Comparison of ENCODE assay signal across 9 cellular contexts in genomic region chr20:63706027-63706695, GRCh38. TPM values are rescaled to one million over a fixed set of nuclear protein-coding genes. Genes with fewer than 3 reads are reported as not detected.
A peak's percentile ranks its signal among the peaks of the same experiment; 100 is the strongest.
DNase-seq lines count a peak whose midpoint lies in the region; ATAC-seq, FAIRE-seq and TF ChIP-seq lines count a peak whose summit lies in the region.
"Had no signal": no experiment of that assay in that cellular context is flagged by ENCODE, and none has a peak within 500 bp of the region (broad histone marks: within the 10 kb centered on the region; RNA-seq: fewer than 3 reads in every experiment).

No MANE protein-coding gene starts in this region.

- H3K4me3 ChIP-seq in LNCaP clone FGC (ENCODE audit: low read depth, low read length) (peak overlapping the region; percentile 95), duodenal mucosa (ENCODE audit: low read depth in 1 of 2, low read length in 2 of 2) (peak overlapping the region; percentile 81 to 89), neuron (ENCODE audit: low read length) (peak overlapping the region; percentile 63)

- CTCF ChIA-PET in CD4-positive, alpha-beta T cell (lab: Charles Lee), result interaction anchor here (0.6 to 3.9 kb wide), 14 partner anchors 21 to 332 kb away, joined by 3 to 44 read pairs (median 4); partner anchors contain the start of genes LIME1, RTEL1, SLC2A4RG and TPD52L2

- TF ChIP-seq CTCF in CD4-positive, alpha-beta T cell (IDR thresholded peaks at IDR 0.05), result no peak
- no peak for TF ChIP-seq CTCF in LNCaP clone FGC (IDR thresholded peaks at IDR 0.05; ENCODE audit: control insufficient read depth, extremely low read depth, insufficient read depth)

- H3K27me3 ChIP-seq in CD4-positive, alpha-beta T cell (ENCODE audit: control insufficient read depth, insufficient read depth, low read length), result no peaks in the 10 kb centered on the region
- H3K27me3 ChIP-seq in duodenal mucosa (ENCODE audit: control insufficient read depth in 1 of 2, insufficient read depth in 2 of 2, low read length in 2 of 2) (no peaks in the 10 kb centered on the region), neuron (ENCODE audit: insufficient read depth, low read length) (no peaks in the 10 kb centered on the region)

- H3K9me3 Mint-ChIP-seq in CD4-positive, alpha-beta T cell, result no peaks in the 10 kb centered on the region

- peak overlapping the region; percentile 71 for H3K27ac ChIP-seq in CD4-positive, alpha-beta T cell (ENCODE audit: low read depth, low read length)
- H3K27ac ChIP-seq in duodenal mucosa (ENCODE audit: low read depth, low read length), result no peak overlapping the region

- POLR2A ChIA-PET in CD4-positive, alpha-beta T cell (lab: Charles Lee), result interaction anchor here (0.9 to 5.0 kb wide), 8 partner anchors 8 to 185 kb away, joined by 3 to 168 read pairs (median 13); partner anchors contain the start of genes GMEB2, LIME1, PPDPF and SLC2A4RG

- H3K27me3 Mint-ChIP-seq in CD4-positive, alpha-beta T cell, result no peaks in the 10 kb centered on the region

- FAIRE-seq in GM12891 (lab: Jason Lieb, UNC), result no peak

- H2AFZ ChIP-seq in neuron (ENCODE audit: low read depth, low read length), result no peak overlapping the region

- H3K9ac ChIP-seq in duodenal mucosa (ENCODE audit: low read depth in 1 of 2, low read length in 2 of 2), result peak overlapping the region; percentile 68 to 69

- DNase-seq in CD4-positive, alpha-beta T cell, result no peak
- DNase-seq in LNCaP clone FGC (ENCODE audit: low read depth), result no peak
- no peak for DNase-seq in SW 1271 (lab: John Stamatoyannopoulos, UW)
- DNase-seq in GM12891 (ENCODE audit: insufficient read length, low spot score), result no peak
- no peak for DNase-seq in NCI-H128 (lab: John Stamatoyannopoulos, UW; ENCODE audit: unreplicated experiment)
- DNase-seq in COR-L47 (lab: John Stamatoyannopoulos, UW), result no peak
- DNase-seq: cerebellar nuclear complex had no signal

- peak overlapping the region; percentile 88 for H3K4me3 Mint-ChIP-seq in CD4-positive, alpha-beta T cell

- H3K9me3 ChIP-seq in CD4-positive, alpha-beta T cell (ENCODE audit: control insufficient read depth, low read length), result no peaks in the 10 kb centered on the region
- no peaks in the 10 kb centered on the region for H3K9me3 ChIP-seq in duodenal mucosa (ENCODE audit: control insufficient read depth in 1 of 2, low read length in 2 of 2)
- peaks cover 2% of the 10 kb centered on the region for H3K9me3 ChIP-seq in neuron (ENCODE audit: low read length)

- H3K36me3 ChIP-seq in duodenal mucosa (ENCODE audit: control insufficient read depth in 1 of 2, insufficient read depth in 2 of 2, low read length in 2 of 2), result peaks cover 16 to 35% of the 10 kb centered on the region in 2 donors
- peaks cover 40% of the 10 kb centered on the region for H3K36me3 ChIP-seq in neuron (ENCODE audit: insufficient read depth, low read length)

- peak overlapping the region; percentile 89 for H3K27ac Mint-ChIP-seq in CD4-positive, alpha-beta T cell

- H3K4me1 ChIP-seq in duodenal mucosa (ENCODE audit: control insufficient read depth in 1 of 2, insufficient read depth in 2 of 2, low read length in 2 of 2) (peaks cover 22 to 23% of the 10 kb centered on the region in 2 donors), neuron (ENCODE audit: insufficient read depth, low read length) (peaks cover 20% of the 10 kb centered on the region)

- H3K4me1 Mint-ChIP-seq in CD4-positive, alpha-beta T cell (ENCODE audit: low read depth), result peaks cover 37% of the 10 kb centered on the region

- TF ChIP-seq POLR2A in GM12891 (IDR thresholded peaks at IDR 0.05; ENCODE audit: low read depth, low read length), result no peak

- intact Hi-C loops in CD4-positive, alpha-beta T cell (cut with DNase I, micrococcal nuclease), result loop anchor here (1.0 to 10.0 kb wide), 10 partner anchors 31 to 356 kb away; partner anchors contain the start of genes SAMD10 (in 2 of the 2), LIME1 (in 1 of the 2), RTEL1 (in 1 of the 2) and TCEA2 (in 1 of the 2)

- no peak for ATAC-seq in CD4-positive, alpha-beta T cell (ENCODE audit: poor library complexity)

- H3K36me3 Mint-ChIP-seq in CD4-positive, alpha-beta T cell (ENCODE audit: low read depth), result peaks cover 48% of the 10 kb centered on the region

TF ChIP-seq in GM12891, 5 proteins besides CTCF, POLR2A, EP300 and RAD21:
- no peak for TF ChIP-seq PAX5 (IDR thresholded peaks at IDR 0.05; ENCODE audit: insufficient read depth, low read length, severe bottlenecking)
- TF ChIP-seq TAF1 (IDR thresholded peaks at IDR 0.05; ENCODE audit: low read depth, low read length), result no peak
- TF ChIP-seq POLR2AphosphoS5 (IDR thresholded peaks at IDR 0.05; ENCODE audit: low read depth, low read length), result no peak
- TF ChIP-seq SPI1 (IDR thresholded peaks at IDR 0.05; ENCODE audit: low read depth, low read length), result no peak
- no peak for TF ChIP-seq POU2F2 (IDR thresholded peaks at IDR 0.05; ENCODE audit: low read depth, low read length)

RNA-seq across cellular contexts. Expression of gene ARFRP1, which starts 1.6 kb away (rescaled TPM):
- total RNA-seq in CD4-positive, alpha-beta T cell, result 10 to 100 TPM; 34.5 to 35.7 TPM
- 26.5 TPM for polyA plus RNA-seq in GM12891 (2012; ENCODE audit: low read depth, missing spikeins)

RNA-seq across cellular contexts. Expression of gene ZGPAT, which starts 1.7 kb away (rescaled TPM):
- 10 to 100 TPM; 28.2 to 33.4 TPM for total RNA-seq in CD4-positive, alpha-beta T cell
- polyA plus RNA-seq in GM12891 (2012; ENCODE audit: low read depth, missing spikeins), result 17.1 TPM

RNA-seq across cellular contexts. Expression of gene TNFRSF6B, which starts 9.7 kb away (rescaled TPM):
- 1 to 10 TPM; 2.5 to 2.6 TPM for total RNA-seq in CD4-positive, alpha-beta T cell
- polyA plus RNA-seq in GM12891 (2012; ENCODE audit: low read depth, missing spikeins), result 0.51 TPM

RNA-seq across cellular contexts. Expression of gene LIME1, which starts 30.3 kb away (rescaled TPM):
- total RNA-seq in CD4-positive, alpha-beta T cell, result 100 to 1,000 TPM; 149 to 165 TPM
- 12.0 TPM for polyA plus RNA-seq in GM12891 (2012; ENCODE audit: low read depth, missing spikeins)

RNA-seq across cellular contexts. Expression of gene SLC2A4RG, which starts 33.4 kb away (rescaled TPM):
- 100 to 1,000 TPM; 123 to 125 TPM for total RNA-seq in CD4-positive, alpha-beta T cell
- polyA plus RNA-seq in GM12891 (2012; ENCODE audit: low read depth, missing spikeins), result 23.9 TPM
